In the genomic region with DNA sequence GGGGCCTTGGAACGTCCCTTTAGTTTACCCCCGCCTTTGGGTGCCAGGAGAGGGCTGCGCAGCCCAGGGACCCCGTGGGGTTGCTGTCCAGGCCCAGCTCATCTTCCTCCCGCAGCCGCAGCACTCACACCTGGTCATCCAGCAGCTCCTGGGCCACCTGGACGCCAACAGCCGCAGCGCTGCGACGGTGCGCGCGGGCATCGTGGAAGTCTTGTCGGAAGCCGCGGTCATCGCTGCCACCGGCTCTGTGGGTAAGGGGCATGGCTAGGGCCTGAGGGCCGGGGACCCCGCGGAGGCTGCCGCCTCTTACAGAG, we compare ENCODE assay signal across 11 cellular contexts. TPM values are rescaled to one million over a fixed set of nuclear protein-coding genes. Genes with fewer than 3 reads are reported as not detected.
A peak's percentile ranks its signal among the peaks of the same experiment; 100 is the strongest.
DNase-seq lines count a peak whose midpoint lies in the region; ATAC-seq and TF ChIP-seq lines count a peak whose summit lies in the region.
"Had no signal": no experiment of that assay in that cellular context is flagged by ENCODE, and none has a peak within 500 bp of the region (broad histone marks: within the 10 kb centered on the region; RNA-seq: fewer than 3 reads in every experiment).

No MANE protein-coding gene starts in this region.

- no peak overlapping the region for H2BK120ac ChIP-seq in trophoblast cell (ENCODE audit: insufficient read depth, low read length, poor library complexity)

- no peaks in the 10 kb centered on the region for H3K9me3 ChIP-seq in CD4-positive, alpha-beta memory T cell (ENCODE audit: control insufficient read depth in 1 of 2, low read length in 2 of 2)
- no peaks in the 10 kb centered on the region for H3K9me3 ChIP-seq in HUES6 (ENCODE audit: control insufficient read depth, insufficient read depth, low read depth, low read length)
- no peaks in the 10 kb centered on the region for H3K9me3 ChIP-seq in endodermal cell (ENCODE audit: control insufficient read depth, low read length)
- H3K9me3 ChIP-seq in trophoblast cell (ENCODE audit: insufficient read depth, low read depth, low read length): peaks cover 7% of the 10 kb centered on the region

- H3K4me3 ChIP-seq in CD4-positive, alpha-beta memory T cell (ENCODE audit: low read length in 2 of 2): no peak overlapping the region
- peak overlapping the region; percentile 48 for H3K4me3 ChIP-seq in HUES6 (ENCODE audit: low read depth, low read length)
- no peak overlapping the region for H3K4me3 ChIP-seq in endodermal cell (ENCODE audit: low read length)
- H3K4me3 ChIP-seq in trophoblast cell (ENCODE audit: low read depth, low read length): no peak overlapping the region
- H3K4me3 ChIP-seq: lung had no signal

- H2AFZ ChIP-seq in trophoblast cell (ENCODE audit: insufficient read depth, low read length, poor library complexity): no peak overlapping the region

- no peak overlapping the region for H3K27ac ChIP-seq in CD4-positive, alpha-beta memory T cell (ENCODE audit: low read depth, low read length)
- H3K27ac ChIP-seq in HUES6 (ENCODE audit: low read depth, low read length) (no peak overlapping the region), endodermal cell (ENCODE audit: low read depth, low read length) (no peak overlapping the region), trophoblast cell (ENCODE audit: low read depth, low read length) (no peak overlapping the region)
- H3K27ac ChIP-seq: HL-60 had no signal

- no peak overlapping the region for H3K27ac Mint-ChIP-seq in CD4-positive, alpha-beta memory T cell
- no peak overlapping the region for H3K27ac Mint-ChIP-seq in endodermal cell

- WGBS in endodermal cell (ENCODE audit: insufficient coverage in 1 of 2, insufficient read length in 1 of 2), 2 experiments: 96 to 97% methylated on average over 10 to 24 of the region's 24 CpGs
- no CpG with 5 or more reads among the region's 24 CpGs for WGBS in trophoblast cell (ENCODE audit: extremely low coverage, insufficient coverage, insufficient read length)

- CTCF ChIA-PET in CD4-positive, alpha-beta memory T cell (lab: Charles Lee; ENCODE audit: partially characterized antibody): interaction anchor here (3.6 to 6.0 kb wide), 2 partner anchors 156 to 722 kb away, joined by 28 to 102 read pairs; no protein-coding TSS in a partner anchor

- H3K36me3 Mint-ChIP-seq in CD4-positive, alpha-beta memory T cell: no peaks in the 10 kb centered on the region
- H3K36me3 Mint-ChIP-seq in endodermal cell (ENCODE audit: low read depth): peaks cover 6% of the 10 kb centered on the region

- no peak overlapping the region for H2AK5ac ChIP-seq in trophoblast cell (ENCODE audit: low read length)

- H4K12ac ChIP-seq in trophoblast cell (ENCODE audit: low read depth, low read length): no peak overlapping the region

- no peak overlapping the region for H2BK12ac ChIP-seq in trophoblast cell (ENCODE audit: low read length)

- no peaks in the 10 kb centered on the region for H3K79me2 ChIP-seq in trophoblast cell (ENCODE audit: control insufficient read depth, insufficient read depth, low read length, poor library complexity)

- H3K18ac ChIP-seq in trophoblast cell (ENCODE audit: low read length): no peak overlapping the region

- H3K27me3 ChIP-seq in CD4-positive, alpha-beta memory T cell (ENCODE audit: insufficient read depth, low read length): peaks cover 37% of the 10 kb centered on the region
- peaks cover 20% of the 10 kb centered on the region for H3K27me3 ChIP-seq in HUES6 (ENCODE audit: control insufficient read depth, insufficient read depth, low read length)
- no peaks in the 10 kb centered on the region for H3K27me3 ChIP-seq in endodermal cell (ENCODE audit: control insufficient read depth, insufficient read depth, low read length, poor library complexity, severe bottlenecking)
- no peaks in the 10 kb centered on the region for H3K27me3 ChIP-seq in trophoblast cell (ENCODE audit: insufficient read depth, low read length)

- no peaks in the 10 kb centered on the region for H3K4me1 ChIP-seq in CD4-positive, alpha-beta memory T cell (ENCODE audit: insufficient read depth, low read length)
- peaks cover 14% of the 10 kb centered on the region for H3K4me1 ChIP-seq in HUES6 (ENCODE audit: control insufficient read depth, insufficient read depth, low read length)
- peaks cover 14% of the 10 kb centered on the region for H3K4me1 ChIP-seq in endodermal cell (ENCODE audit: control insufficient read depth, insufficient read depth, low read length)
- H3K4me1 ChIP-seq in trophoblast cell (ENCODE audit: control insufficient read depth in 1 of 2, insufficient read depth in 2 of 2, low read length in 2 of 2): peaks cover 0 to 8% of the 10 kb centered on the region in 2 experiments

- H3K9me3 Mint-ChIP-seq in CD4-positive, alpha-beta memory T cell: no peaks in the 10 kb centered on the region
- no peaks in the 10 kb centered on the region for H3K9me3 Mint-ChIP-seq in endodermal cell

- H3K27me3 Mint-ChIP-seq in CD4-positive, alpha-beta memory T cell: peaks cover 29 to 41% of the 10 kb centered on the region in 2 donors
- H3K27me3 Mint-ChIP-seq in endodermal cell (ENCODE audit: insufficient read depth): peaks cover 27% of the 10 kb centered on the region

- no peak overlapping the region for H3K14ac ChIP-seq in trophoblast cell (ENCODE audit: low read length)

- POLR2A ChIA-PET in CD4-positive, alpha-beta memory T cell (lab: Charles Lee; ENCODE audit: partially characterized antibody): no interaction called here

- no peaks in the 10 kb centered on the region for H3K36me3 ChIP-seq in CD4-positive, alpha-beta memory T cell (ENCODE audit: insufficient read depth, low read length)
- H3K36me3 ChIP-seq in HUES6 (ENCODE audit: control insufficient read depth, insufficient read depth, low read length) (no peaks in the 10 kb centered on the region; the same call in 1 of the 2 replicates), endodermal cell (ENCODE audit: control insufficient read depth, insufficient read depth, low read length) (peaks cover 5% of the 10 kb centered on the region), trophoblast cell (ENCODE audit: control insufficient read depth in 1 of 2, insufficient read depth in 2 of 2, low read length in 2 of 2) (no peaks in the 10 kb centered on the region)

- H3K4me3 Mint-ChIP-seq in CD4-positive, alpha-beta memory T cell: peak overlapping the region in 5 of 8 donors; percentile 59 to 81 (median 74)
- peak overlapping the region; percentile 47 for H3K4me3 Mint-ChIP-seq in endodermal cell

- no peak overlapping the region for H3K23ac ChIP-seq in trophoblast cell (ENCODE audit: low read length)

- no peak overlapping the region for H4K8ac ChIP-seq in trophoblast cell (ENCODE audit: low read depth, low read length)

- DNase-seq in CD4-positive, alpha-beta memory T cell: no peak
- DNase-seq in endodermal cell (no peak), trophoblast cell (no peak), DMS114 treated with DMSO at 0.1 percent for 48 hours (lab: John Stamatoyannopoulos, UW; ENCODE audit: unreplicated experiment) (no peak), Kasumi-1 (lab: John Stamatoyannopoulos, UW) (no peak)
- DNase-seq in stimulated activated naive CD4-positive, alpha-beta T cell (lab: John Stamatoyannopoulos, UW): no peak
- DNase-seq: amniotic stem cell had no signal

- intact Hi-C loops in CD4-positive, alpha-beta memory T cell (cut with micrococcal nuclease): no loop called here

- H3K9ac ChIP-seq in HUES6 (ENCODE audit: low read length): no peak overlapping the region
- H3K9ac ChIP-seq in endodermal cell (ENCODE audit: extremely low read depth, low read length, poor library complexity, severe bottlenecking): no peak overlapping the region
- H3K9ac ChIP-seq in trophoblast cell (ENCODE audit: low read length): no peak overlapping the region

- peaks cover 3 to 16% (median 9%) of the 10 kb centered on the region in 4 donors for H3K4me1 Mint-ChIP-seq in CD4-positive, alpha-beta memory T cell
- peaks cover 10% of the 10 kb centered on the region for H3K4me1 Mint-ChIP-seq in endodermal cell

- H2BK5ac ChIP-seq in trophoblast cell (ENCODE audit: low read depth, low read length, poor library complexity): no peak overlapping the region

- no peaks in the 10 kb centered on the region for H3K79me1 ChIP-seq in trophoblast cell (ENCODE audit: low read length)

- no peak for TF ChIP-seq CTCF in endodermal cell (conservative IDR thresholded peaks at IDR 0.05)

- ATAC-seq in HG02870 (IDR thresholded peaks at IDR 0.05; ENCODE audit: unreplicated experiment): no peak

- no peak overlapping the region for H3K4ac ChIP-seq in trophoblast cell (ENCODE audit: low read depth, low read length)

- peak overlapping the region; percentile 57 for H3K4me2 ChIP-seq in trophoblast cell (ENCODE audit: low read length)

- H4K91ac ChIP-seq in trophoblast cell (ENCODE audit: low read depth, low read length): no peak overlapping the region

RNA-seq across cellular contexts. Expression of a gene that starts 37.2 kb away (rescaled TPM):
- total RNA-seq in CD4-positive, alpha-beta memory T cell: 1 to 10 TPM; 3.1 to 3.6 TPM
- 1 to 10 TPM; 4.3 to 5.5 TPM for polyA plus RNA-seq in CD4-positive, alpha-beta memory T cell
- 10 to 100 TPM; 10.9 to 14.5 TPM for total RNA-seq in endodermal cell
- polyA plus RNA-seq in endodermal cell (2013, experiment 1 of 2): 3.7 TPM
- polyA plus RNA-seq in endodermal cell (2013, experiment 2 of 2): 4.1 TPM
- polyA plus RNA-seq in trophoblast cell (2013): 1.0 TPM in 2 replicates
